Comparison of ENCODE assay signal across 9 cellular contexts in genomic region chr4:40227284-40227683, GRCh38. TPM values are rescaled to one million over a fixed set of nuclear protein-coding genes. Genes with fewer than 3 reads are reported as not detected.
DNase-seq lines count a peak whose midpoint lies in the region; ATAC-seq lines count a peak whose summit lies in the region.
"Had no signal": no experiment of that assay in that cellular context is flagged by ENCODE, and none has a peak within 500 bp of the region (broad histone marks: within the 10 kb centered on the region; RNA-seq: fewer than 3 reads in every experiment).

No MANE protein-coding gene starts in this region.

- DNase-seq in stimulated activated naive CD4-positive, alpha-beta T cell treated with Interleukin-2 at 50 U/mL for 16 hours (lab: John Stamatoyannopoulos, UW): peak; percentile 69
- no peak for DNase-seq in stimulated activated naive CD4-positive, alpha-beta T cell (lab: John Stamatoyannopoulos, UW)
- DNase-seq in activated T-cell treated with anti-CD3 and anti-CD28 coated beads, Interleukin-2, amount 50 U/mL, for 48 hours: peak; percentile 66 to 76
- DNase-seq in islet precursor cell: no peak
- no peak for DNase-seq in right cardiac atrium
- DNase-seq in CD1c-positive myeloid dendritic cell (ENCODE audit: extremely low spot score): no peak
- DNase-seq in NCI-H2171 treated with DMSO at 0.1 percent for 48 hours (lab: John Stamatoyannopoulos, UW): no peak

- WGBS in right cardiac atrium: 40% methylated on average over 2 of the region's 2 CpGs

- no peak overlapping the region for H3K4me3 ChIP-seq in right cardiac atrium (ENCODE audit: low read length)

- H3K27ac ChIP-seq in right cardiac atrium (ENCODE audit: low read length): no peak overlapping the region
- H3K27ac ChIP-seq: C4-2B had no signal

- intact Hi-C loops in right cardiac atrium (cut with DNase I): no loop called here

- no peaks in the 10 kb centered on the region for H3K4me1 ChIP-seq in right cardiac atrium (ENCODE audit: control insufficient read depth, insufficient read depth, low read length)

- H3K27me3 ChIP-seq in right cardiac atrium (ENCODE audit: control insufficient read depth, insufficient read depth): no peaks in the 10 kb centered on the region

- peak; percentile 51 for ATAC-seq in HG03196 (IDR thresholded peaks at IDR 0.05; ENCODE audit: unreplicated experiment)
- no peak for ATAC-seq in right cardiac atrium

- H3K9me3 ChIP-seq in right cardiac atrium (ENCODE audit: control insufficient read depth, low read length): no peaks in the 10 kb centered on the region

RNA-seq across cellular contexts. Expression of gene RHOH, which starts 30.5 kb away (rescaled TPM):
- total RNA-seq in right cardiac atrium: 1 to 10 TPM in 1 of 4 donors, under 1 TPM in 3; 0.29 to 1.0 (median 0.47) TPM
- polyA plus RNA-seq in right cardiac atrium: 0.07 TPM

Comparison
In these comparisons a context has a peak if more than half of its experiments do, and no peak if none do; other contexts are left out.
1. DNase-seq: peak in stimulated activated naive CD4-positive, alpha-beta T cell treated with Interleukin-2 at 50 U/mL for 16 hours (single experiment) and activated T-cell treated with anti-CD3 and anti-CD28 coated beads, Interleukin-2, amount 50 U/mL, for 48 hours (2 of 2); none in stimulated activated naive CD4-positive, alpha-beta T cell (0 of 6), islet precursor cell (single experiment), right cardiac atrium (0 of 3), CD1c-positive myeloid dendritic cell (single experiment) and NCI-H2171 treated with DMSO at 0.1 percent for 48 hours (single experiment).